Comparison of ENCODE assay signal across 9 cellular contexts in genomic region chr11:28106351-28107043, GRCh38. TPM values are rescaled to one million over a fixed set of nuclear protein-coding genes. Genes with fewer than 3 reads are reported as not detected.
A peak's percentile ranks its signal among the peaks of the same experiment; 100 is the strongest.
DNase-seq lines count a peak whose midpoint lies in the region; ATAC-seq and TF ChIP-seq lines count a peak whose summit lies in the region.
"Had no signal": no experiment of that assay in that cellular context is flagged by ENCODE, and none has a peak within 500 bp of the region (broad histone marks: within the 10 kb centered on the region; RNA-seq: fewer than 3 reads in every experiment).

No MANE protein-coding gene starts in this region.

- H3F3A ChIP-seq in MM.1S (ENCODE audit: insufficient read depth, low read length) = peaks cover 19% of the 10 kb centered on the region

- peak overlapping the region; percentile 76 for H3K4me2 ChIP-seq in DND-41 (ENCODE audit: insufficient read depth, low read length)
- peak overlapping the region; percentile 87 for H3K4me2 ChIP-seq in MM.1S (ENCODE audit: low read depth, low read length)

- H3K4me3 Mint-ChIP-seq in brain = peak overlapping the region; percentile 88 to 98 (median 94)
- H3K4me3 Mint-ChIP-seq in natural killer cell = peak overlapping the region; percentile 100

- H4K20me1 ChIP-seq in DND-41 (ENCODE audit: insufficient read depth, low read length) = no peaks in the 10 kb centered on the region; the same call in 1 of the 2 replicates
- no peaks in the 10 kb centered on the region for H4K20me1 ChIP-seq in MM.1S (ENCODE audit: insufficient read depth, low read length)

- ATAC-seq in DND-41 (ENCODE audit: insufficient read depth, low read depth) (no peak), natural killer cell (no peak), GM18907 (IDR thresholded peaks at IDR 0.05; ENCODE audit: unreplicated experiment) (no peak)

- peaks cover 19% of the 10 kb centered on the region for H3K27me3 Mint-ChIP-seq in brain
- no peaks in the 10 kb centered on the region for H3K27me3 Mint-ChIP-seq in natural killer cell (ENCODE audit: low read depth in 2 of 2)

- TF ChIP-seq CTCF in DND-41 (IDR thresholded peaks at IDR 0.05; ENCODE audit: borderline replicate concordance, extremely low read depth, low read length, poor library complexity, severe bottlenecking) (no peak), MM.1S (IDR thresholded peaks at IDR 0.05; ENCODE audit: low read length) (no peak), brain (conservative IDR thresholded peaks at IDR 0.05) (no peak), natural killer cell (IDR thresholded peaks at IDR 0.05) (no peak)

- H3K9me2 ChIP-seq in MM.1S (replicated peaks; ENCODE audit: insufficient read depth, low read length) = no peaks in the 10 kb centered on the region

- H3K9me3 Mint-ChIP-seq in brain (no peaks in the 10 kb centered on the region), natural killer cell (no peaks in the 10 kb centered on the region)

- peak overlapping the region; percentile 93 for H3K27ac ChIP-seq in DND-41 (ENCODE audit: low read length)
- no peak overlapping the region for H3K27ac ChIP-seq in MM.1S (ENCODE audit: low read length)

- H3K36me3 Mint-ChIP-seq in brain (peaks cover 2% of the 10 kb centered on the region), natural killer cell (no peaks in the 10 kb centered on the region)

- H3K4me1 Mint-ChIP-seq in brain = peaks cover 97% of the 10 kb centered on the region
- H3K4me1 Mint-ChIP-seq in natural killer cell = peaks cover 40 to 43% of the 10 kb centered on the region in 2 donors

- H3K27ac Mint-ChIP-seq in brain = peak overlapping the region; percentile 53 to 78 (median 65)
- peak overlapping the region; percentile 73 to 98 for H3K27ac Mint-ChIP-seq in natural killer cell

- H3K9me3 ChIP-seq in DND-41 (ENCODE audit: insufficient read depth, low read length, severe bottlenecking) (no peaks in the 10 kb centered on the region), MM.1S (replicated peaks; ENCODE audit: insufficient read depth, low read length) (no peaks in the 10 kb centered on the region)

- H3K27me3 ChIP-seq in DND-41 (ENCODE audit: insufficient read depth, low read length, poor library complexity) = no peaks in the 10 kb centered on the region
- no peaks in the 10 kb centered on the region for H3K27me3 ChIP-seq in MM.1S (replicated peaks; ENCODE audit: insufficient read depth, low read length)

- H3K36me3 ChIP-seq in DND-41 (ENCODE audit: insufficient read depth, low read length) = 0 out of 2 replicates have a peak, but pooled peaks cover 3% of the 10 kb centered on the region
- H3K36me3 ChIP-seq in MM.1S (replicated peaks; ENCODE audit: insufficient read depth, low read length) = no peaks in the 10 kb centered on the region

- peaks cover 98% of the 10 kb centered on the region for H3K79me2 ChIP-seq in DND-41 (ENCODE audit: insufficient read depth, low read length)
- H3K79me2 ChIP-seq in MM.1S (ENCODE audit: low read length) = peaks cover 88% of the 10 kb centered on the region

- H3K9ac ChIP-seq in DND-41 (ENCODE audit: low read depth, low read length) = peak overlapping the region; percentile 65
- peak overlapping the region; percentile 88; the same call in 1 of the 2 replicates for H3K9ac ChIP-seq in MM.1S (ENCODE audit: low read length)

- H3K4me3 ChIP-seq in DND-41 (ENCODE audit: low read depth in 1 of 2, low read length in 2 of 2) (peak overlapping the region; percentile 78 to 87; a peak in 3 of 4 replicates), MM.1S (ENCODE audit: low read length) (peak overlapping the region; percentile 94; the same call in 1 of the 2 replicates)

- H3K4me1 ChIP-seq in DND-41 (ENCODE audit: insufficient read depth, low read length) = peaks cover 54% of the 10 kb centered on the region
- H3K4me1 ChIP-seq in MM.1S (ENCODE audit: low read length) = peaks cover 23% of the 10 kb centered on the region

- intact Hi-C loops in natural killer cell (cut with micrococcal nuclease) = no loop called here

- no peak for DNase-seq in DND-41
- no peak for DNase-seq in MM.1S
- DNase-seq in natural killer cell = no peak
- no peak for DNase-seq in inferior parietal cortex (ENCODE audit: extremely low spot score)
- DNase-seq in SIG-M5 (lab: John Stamatoyannopoulos, UW) = no peak
- no peak for DNase-seq in NCI-H2107 (lab: John Stamatoyannopoulos, UW)
- DNase-seq: NCI-H1436 treated with DMSO at 0.1 percent for 48 hours had no signal

- no peak overlapping the region for H2AFZ ChIP-seq in DND-41 (ENCODE audit: low read depth, low read length)
- H2AFZ ChIP-seq in MM.1S (ENCODE audit: low read length) = no peak overlapping the region

RNA-seq across cellular contexts. Expression of gene KIF18A, which starts 1.5 kb away (rescaled TPM):
- 1.8 TPM for polyA plus RNA-seq in brain (ENCODE audit: insufficient read depth, low read depth, low replicate concordance)
- total RNA-seq in natural killer cell = 1 to 10 TPM; 3.7 to 6.9 (median 5.5) TPM

RNA-seq across cellular contexts. Expression of gene METTL15, which starts 1.7 kb away (rescaled TPM):
- 3.4 TPM for polyA plus RNA-seq in brain (ENCODE audit: insufficient read depth, low read depth, low replicate concordance)
- 10 to 100 TPM in 1 of 3 donors, 1 to 10 TPM in 2; 7.4 to 12.1 (median 9.1) TPM for total RNA-seq in natural killer cell
